18 cellular contexts compared by ENCODE assay signal in genomic region chr1:43308635-43309580, GRCh38. TPM values are rescaled to one million over a fixed set of nuclear protein-coding genes. Genes with fewer than 3 reads are reported as not detected.
A peak's percentile ranks its signal among the peaks of the same experiment; 100 is the strongest.
DNase-seq lines count a peak whose midpoint lies in the region; ATAC-seq and TF ChIP-seq lines count a peak whose summit lies in the region.
"Had no signal": no experiment of that assay in that cellular context is flagged by ENCODE, and none has a peak within 500 bp of the region (broad histone marks: within the 10 kb centered on the region; RNA-seq: fewer than 3 reads in every experiment).

No MANE protein-coding gene starts in this region.

- H3K27me3 ChIP-seq in heart left ventricle (no peaks in the 10 kb centered on the region), left lung (no peaks in the 10 kb centered on the region), osteoblast (ENCODE audit: insufficient read depth, low read length) (no peaks in the 10 kb centered on the region), upper lobe of right lung (no peaks in the 10 kb centered on the region)

- WGBS in heart left ventricle, 4 donors, result 93 to 94% (median 94%) methylated on average over 22 to 28 of the region's 28 CpGs
- WGBS in lower leg skin, 2 donors, result 93 to 96% methylated on average over 27 of the region's 28 CpGs

- TF ChIP-seq CTCF in heart left ventricle (IDR thresholded peaks at IDR 0.05) (no peak), left lung (IDR thresholded peaks at IDR 0.05) (no peak), osteoblast (IDR thresholded peaks at IDR 0.05; ENCODE audit: extremely low read depth, low read depth, low read length) (no peak), upper lobe of right lung (IDR thresholded peaks at IDR 0.05) (no peak), lower leg skin (IDR thresholded peaks at IDR 0.05) (no peak)

- peaks cover 0 to 76% (median 9%) of the 10 kb centered on the region in 9 donors for H3K36me3 ChIP-seq in heart left ventricle
- H3K36me3 ChIP-seq in left lung, result peaks cover 0 to 28% of the 10 kb centered on the region in 2 donors
- H3K36me3 ChIP-seq in osteoblast (ENCODE audit: insufficient read depth, low read length), result no peaks in the 10 kb centered on the region
- no peaks in the 10 kb centered on the region for H3K36me3 ChIP-seq in upper lobe of right lung

- ATAC-seq in Right ventricle myocardium superior (ENCODE audit: poor library complexity), result no peak
- ATAC-seq in heart left ventricle, result no peak
- ATAC-seq in left lung, result no peak
- no peak for ATAC-seq in upper lobe of right lung
- no peak for ATAC-seq in GM18868 (IDR thresholded peaks at IDR 0.05; ENCODE audit: unreplicated experiment)
- ATAC-seq: CD8-positive, alpha-beta T cell had no signal

- no peak overlapping the region for H3K4me3 ChIP-seq in heart left ventricle
- no peak overlapping the region for H3K4me3 ChIP-seq in left lung
- H3K4me3 ChIP-seq in osteoblast (ENCODE audit: insufficient read depth, low read length), result no peak overlapping the region
- no peak overlapping the region for H3K4me3 ChIP-seq in upper lobe of right lung
- H3K4me3 ChIP-seq in lower leg skin (ENCODE audit: low read depth, poor library complexity, severe bottlenecking), result no peak overlapping the region
- H3K4me3 ChIP-seq: GM23248 had no signal

- no peaks in the 10 kb centered on the region for H4K20me1 ChIP-seq in osteoblast (ENCODE audit: insufficient read depth, low read length)

- no peaks in the 10 kb centered on the region for H3K9me3 ChIP-seq in heart left ventricle
- no peaks in the 10 kb centered on the region for H3K9me3 ChIP-seq in left lung
- H3K9me3 ChIP-seq in osteoblast (ENCODE audit: low read depth, low read length), result no peaks in the 10 kb centered on the region
- H3K9me3 ChIP-seq in upper lobe of right lung, result no peaks in the 10 kb centered on the region

- H3K4me1 ChIP-seq in heart left ventricle, result peaks cover 0 to 33% (median 5%) of the 10 kb centered on the region in 12 donors
- H3K4me1 ChIP-seq in left lung, result peaks cover 0 to 30% of the 10 kb centered on the region in 2 donors
- no peaks in the 10 kb centered on the region for H3K4me1 ChIP-seq in osteoblast (ENCODE audit: insufficient read depth, low read length)
- H3K4me1 ChIP-seq in upper lobe of right lung, result peaks cover 16% of the 10 kb centered on the region

- TF ChIP-seq POLR2A in heart left ventricle (IDR thresholded peaks at IDR 0.05), result no peak
- TF ChIP-seq POLR2A in lower leg skin (IDR thresholded peaks at IDR 0.05), result no peak

- H3K27ac ChIP-seq in heart left ventricle (no peak overlapping the region), left lung (no peak overlapping the region), osteoblast (ENCODE audit: low read depth, low read length) (no peak overlapping the region), upper lobe of right lung (no peak overlapping the region)
- H3K27ac ChIP-seq: 22Rv1, GM23248, HL-60 had no signal

- DNase-seq in Right ventricle myocardium superior (peak; percentile 33), heart left ventricle (no peak), left lung (peak; percentile 27 to 71), osteoblast (ENCODE audit: insufficient read length, low spot score, missing footprints) (peak; percentile 54), upper lobe of right lung (peak; percentile 36), EL (no peak), lower leg skin (ENCODE audit: low spot score in 2 of 2) (no peak)
- DNase-seq: CD8-positive, alpha-beta T cell; COR-L47; DMS153; DND-41 had no signal

- intact Hi-C loops in Right ventricle myocardium superior (cut with DNase I) (no loop called here), heart left ventricle (cut with DNase I) (no loop called here), left lung (cut with DNase I) (no loop called here), upper lobe of right lung (cut with DNase I) (no loop called here), lower leg skin (cut with DNase I; ENCODE audit: low total_unique reads) (no loop called here)

- H3K79me2 ChIP-seq in osteoblast (ENCODE audit: insufficient read depth, low read length), result no peaks in the 10 kb centered on the region

- no peak overlapping the region for H3K4me2 ChIP-seq in osteoblast (ENCODE audit: insufficient read depth, low read length)

- no peak overlapping the region for H2AFZ ChIP-seq in osteoblast (ENCODE audit: low read length)
- H2AFZ ChIP-seq: GM23248 had no signal

RNA-seq across cellular contexts. Expression of gene TIE1, which starts 8.1 kb away (rescaled TPM):
- total RNA-seq in Right ventricle myocardium superior (18.5 TPM), heart left ventricle (10 to 100 TPM; 19.2 to 65.1 (median 28.4) TPM), left lung (10 to 100 TPM; 38.5 to 67.8 TPM), osteoblast (not detected in 2 replicates), upper lobe of right lung (59.4 TPM), lower leg skin (10 to 100 TPM in 2 of 4 donors, 1 to 10 TPM in 2; 8.8 to 23.3 (median 10.9) TPM)
- 10 to 100 TPM; 25.1 to 37.6 TPM for polyA plus RNA-seq in heart left ventricle
- total RNA-seq: A673; CD8-positive, alpha-beta T cell; GM23248 had no signal
- polyA plus RNA-seq: BJ, CD14-positive monocyte had no signal

RNA-seq across cellular contexts. Expression of gene C1orf210, which starts 23.5 kb away (rescaled TPM):
- total RNA-seq in Right ventricle myocardium superior, result not detected
- not detected for total RNA-seq in heart left ventricle
- not detected for polyA plus RNA-seq in heart left ventricle
- 10 to 100 TPM; 13.1 to 22.5 TPM for total RNA-seq in left lung
- total RNA-seq in osteoblast, result not detected in 2 replicates
- total RNA-seq in upper lobe of right lung, result 18.9 TPM
- total RNA-seq in lower leg skin, result 10 to 100 TPM; 16.1 to 28.2 (median 25.4) TPM
- total RNA-seq: A673; CD8-positive, alpha-beta T cell; GM23248 had no signal
- polyA plus RNA-seq: BJ, CD14-positive monocyte, GM23248 had no signal

RNA-seq across cellular contexts. Expression of gene MPL, which starts 28.7 kb away (rescaled TPM):
- total RNA-seq in Right ventricle myocardium superior (0.40 TPM), heart left ventricle (under 1 TPM; 0.25 to 0.98 (median 0.59) TPM), left lung (under 1 TPM; 0.24 to 0.67 TPM), osteoblast (not detected in 2 replicates), upper lobe of right lung (0.61 TPM), lower leg skin (under 1 TPM in 1 of 4 donors, not detected in 3; 0.15 TPM)
- under 1 TPM in 1 of 2 donors, not detected in 1; 0.11 TPM for polyA plus RNA-seq in heart left ventricle
- total RNA-seq: A673; CD8-positive, alpha-beta T cell; GM23248 had no signal
- polyA plus RNA-seq: BJ, CD14-positive monocyte, GM23248 had no signal

RNA-seq across cellular contexts. Expression of gene TMEM125, which starts 39.1 kb away (rescaled TPM):
- total RNA-seq in Right ventricle myocardium superior (not detected), heart left ventricle (under 1 TPM in 4 of 9 donors, not detected in 5; 0.15 to 0.68 (median 0.47) TPM), left lung (100 to 1,000 TPM; 104 to 202 TPM), osteoblast (not detected in 2 replicates), upper lobe of right lung (188 TPM), lower leg skin (10 to 100 TPM; 13.6 to 34.5 (median 19.0) TPM)
- polyA plus RNA-seq in heart left ventricle, result under 1 TPM; 0.11 to 0.30 TPM
- total RNA-seq: A673; CD8-positive, alpha-beta T cell; GM23248 had no signal
- polyA plus RNA-seq: CD14-positive monocyte, GM23248 had no signal

RNA-seq across cellular contexts. Expression of gene CDC20, which starts 49.9 kb away (rescaled TPM):
- total RNA-seq in Right ventricle myocardium superior (0.83 TPM), heart left ventricle (10 to 100 TPM in 1 of 9 donors, 1 to 10 TPM in 5, under 1 TPM in 3; 0.45 to 16.9 (median 1.5) TPM), left lung (10 to 100 TPM in 1 of 2 donors, 1 to 10 TPM in 1; 7.9 to 18.0 TPM), osteoblast (4.7 and 5.3 TPM in 2 replicates), upper lobe of right lung (1.8 TPM), lower leg skin (10 to 100 TPM in 1 of 4 donors, 1 to 10 TPM in 3; 2.7 to 12.1 (median 6.5) TPM)
- under 1 TPM; 0.38 to 0.49 TPM for polyA plus RNA-seq in heart left ventricle

Comparison
In these comparisons a context has a peak if more than half of its experiments do, and no peak if none do; other contexts are left out.
1. DNase-seq: peak in Right ventricle myocardium superior (single experiment), left lung (2 of 2), osteoblast (single experiment) and upper lobe of right lung (single experiment); none in heart left ventricle (0 of 5), EL (single experiment) and lower leg skin (0 of 2).
2. RNA of gene C1orf210, which starts 23.5 kb away (total RNA-seq): 16.1 to 28.2 TPM in lower leg skin, 13.1 to 22.5 TPM in left lung and 18.9 TPM in upper lobe of right lung (single experiment); not detected in Right ventricle myocardium superior (single experiment), not detected in heart left ventricle and not detected in osteoblast; every median in the first group is over 10 times any median in the second.